Comparison of ENCODE assay signal across 1 cellular context in the genomic region with DNA sequence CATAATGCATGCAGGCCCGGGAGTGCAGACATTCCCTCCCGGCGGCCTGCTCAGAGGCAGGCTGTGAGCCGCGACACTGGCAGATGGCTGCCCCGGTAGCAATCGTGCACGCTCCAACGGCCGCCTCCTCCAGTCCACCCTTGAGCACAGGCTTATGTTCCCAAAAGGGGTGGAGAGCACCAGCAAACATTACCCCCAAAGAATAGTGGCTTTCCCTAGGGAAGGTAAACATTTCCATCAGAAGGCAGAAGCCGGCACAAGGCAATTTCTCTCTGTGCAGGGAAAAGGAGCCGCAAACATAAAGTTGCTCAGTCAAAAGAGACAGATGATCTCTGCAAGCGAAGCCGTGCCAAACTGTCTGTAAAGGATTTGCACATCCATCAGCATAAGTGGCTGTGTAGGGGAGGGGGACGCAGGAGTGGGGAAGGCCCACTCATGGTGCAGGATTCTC.
TF ChIP-seq lines count a peak whose summit lies in the region.

No MANE protein-coding gene starts in this region.

TF ChIP-seq in GM23338, 12 proteins besides CTCF, POLR2A, EP300 and RAD21 (continued from another document):
- TF ChIP-seq, protein P1, sequence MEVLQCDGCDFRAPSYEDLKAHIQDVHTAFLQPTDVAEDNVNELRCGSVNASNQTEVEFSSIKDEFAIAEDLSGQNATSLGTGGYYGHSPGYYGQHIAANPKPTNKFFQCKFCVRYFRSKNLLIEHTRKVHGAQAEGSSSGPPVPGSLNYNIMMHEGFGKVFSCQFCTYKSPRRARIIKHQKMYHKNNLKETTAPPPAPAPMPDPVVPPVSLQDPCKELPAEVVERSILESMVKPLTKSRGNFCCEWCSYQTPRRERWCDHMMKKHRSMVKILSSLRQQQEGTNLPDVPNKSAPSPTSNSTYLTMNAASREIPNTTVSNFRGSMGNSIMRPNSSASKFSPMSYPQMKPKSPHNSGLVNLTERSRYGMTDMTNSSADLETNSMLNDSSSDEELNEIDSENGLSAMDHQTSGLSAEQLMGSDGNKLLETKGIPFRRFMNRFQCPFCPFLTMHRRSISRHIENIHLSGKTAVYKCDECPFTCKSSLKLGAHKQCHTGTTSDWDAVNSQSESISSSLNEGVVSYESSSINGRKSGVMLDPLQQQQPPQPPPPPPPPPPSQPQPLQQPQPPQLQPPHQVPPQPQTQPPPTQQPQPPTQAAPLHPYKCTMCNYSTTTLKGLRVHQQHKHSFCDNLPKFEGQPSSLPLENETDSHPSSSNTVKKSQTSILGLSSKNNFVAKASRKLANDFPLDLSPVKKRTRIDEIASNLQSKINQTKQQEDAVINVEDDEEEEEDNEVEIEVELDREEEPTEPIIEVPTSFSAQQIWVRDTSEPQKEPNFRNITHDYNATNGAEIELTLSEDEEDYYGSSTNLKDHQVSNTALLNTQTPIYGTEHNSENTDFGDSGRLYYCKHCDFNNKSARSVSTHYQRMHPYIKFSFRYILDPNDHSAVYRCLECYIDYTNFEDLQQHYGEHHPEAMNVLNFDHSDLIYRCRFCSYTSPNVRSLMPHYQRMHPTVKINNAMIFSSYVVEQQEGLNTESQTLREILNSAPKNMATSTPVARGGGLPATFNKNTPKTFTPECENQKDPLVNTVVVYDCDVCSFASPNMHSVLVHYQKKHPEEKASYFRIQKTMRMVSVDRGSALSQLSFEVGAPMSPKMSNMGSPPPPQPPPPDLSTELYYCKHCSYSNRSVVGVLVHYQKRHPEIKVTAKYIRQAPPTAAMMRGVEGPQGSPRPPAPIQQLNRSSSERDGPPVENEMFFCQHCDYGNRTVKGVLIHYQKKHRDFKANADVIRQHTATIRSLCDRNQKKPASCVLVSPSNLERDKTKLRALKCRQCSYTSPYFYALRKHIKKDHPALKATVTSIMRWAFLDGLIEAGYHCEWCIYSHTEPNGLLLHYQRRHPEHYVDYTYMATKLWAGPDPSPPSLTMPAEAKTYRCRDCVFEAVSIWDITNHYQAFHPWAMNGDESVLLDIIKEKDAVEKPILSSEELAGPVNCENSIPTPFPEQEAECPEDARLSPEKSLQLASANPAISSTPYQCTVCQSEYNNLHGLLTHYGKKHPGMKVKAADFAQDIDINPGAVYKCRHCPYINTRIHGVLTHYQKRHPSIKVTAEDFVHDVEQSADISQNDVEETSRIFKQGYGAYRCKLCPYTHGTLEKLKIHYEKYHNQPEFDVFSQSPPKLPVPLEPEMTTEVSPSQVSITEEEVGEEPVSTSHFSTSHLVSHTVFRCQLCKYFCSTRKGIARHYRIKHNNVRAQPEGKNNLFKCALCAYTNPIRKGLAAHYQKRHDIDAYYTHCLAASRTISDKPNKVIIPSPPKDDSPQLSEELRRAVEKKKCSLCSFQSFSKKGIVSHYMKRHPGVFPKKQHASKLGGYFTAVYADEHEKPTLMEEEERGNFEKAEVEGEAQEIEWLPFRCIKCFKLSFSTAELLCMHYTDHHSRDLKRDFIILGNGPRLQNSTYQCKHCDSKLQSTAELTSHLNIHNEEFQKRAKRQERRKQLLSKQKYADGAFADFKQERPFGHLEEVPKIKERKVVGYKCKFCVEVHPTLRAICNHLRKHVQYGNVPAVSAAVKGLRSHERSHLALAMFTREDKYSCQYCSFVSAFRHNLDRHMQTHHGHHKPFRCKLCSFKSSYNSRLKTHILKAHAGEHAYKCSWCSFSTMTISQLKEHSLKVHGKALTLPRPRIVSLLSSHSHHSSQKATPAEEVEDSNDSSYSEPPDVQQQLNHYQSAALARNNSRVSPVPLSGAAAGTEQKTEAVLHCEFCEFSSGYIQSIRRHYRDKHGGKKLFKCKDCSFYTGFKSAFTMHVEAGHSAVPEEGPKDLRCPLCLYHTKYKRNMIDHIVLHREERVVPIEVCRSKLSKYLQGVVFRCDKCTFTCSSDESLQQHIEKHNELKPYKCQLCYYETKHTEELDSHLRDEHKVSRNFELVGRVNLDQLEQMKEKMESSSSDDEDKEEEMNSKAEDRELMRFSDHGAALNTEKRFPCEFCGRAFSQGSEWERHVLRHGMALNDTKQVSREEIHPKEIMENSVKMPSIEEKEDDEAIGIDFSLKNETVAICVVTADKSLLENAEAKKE (CRISPR knock-in tag; IDR thresholded peaks at IDR 0.05) = no peak
- TF ChIP-seq ZNF114 (CRISPR knock-in tag; IDR thresholded peaks at IDR 0.05) (no peak), CREB1 (CRISPR knock-in tag; IDR thresholded peaks at IDR 0.05; ENCODE audit: low read depth) (no peak), EZH2 (IDR thresholded peaks at IDR 0.05; ENCODE audit: low read depth, unreplicated experiment) (no peak), STAT1 (IDR thresholded peaks at IDR 0.05; ENCODE audit: unreplicated experiment) (no peak), JUNB (IDR thresholded peaks at IDR 0.05; ENCODE audit: unreplicated experiment) (no peak)
